In genomic region chr7:142539901-142540300, GRCh38 we compare ENCODE assay signal across 17 cellular contexts.
A peak's percentile ranks its signal among the peaks of the same experiment; 100 is the strongest.
DNase-seq lines count a peak whose midpoint lies in the region; ATAC-seq, FAIRE-seq and TF ChIP-seq lines count a peak whose summit lies in the region.
"Had no signal": no experiment of that assay in that cellular context is flagged by ENCODE, and none has a peak within 500 bp of the region (broad histone marks: within the 10 kb centered on the region; RNA-seq: fewer than 3 reads in every experiment).

No MANE protein-coding gene starts in this region.

- H2AFZ ChIP-seq in MM.1S (ENCODE audit: low read length) (no peak overlapping the region), K562 (ENCODE audit: low read depth, low read length) (no peak overlapping the region)
- H2AFZ ChIP-seq: hepatocyte had no signal

- no peaks in the 10 kb centered on the region for H3K9me2 ChIP-seq in MM.1S (replicated peaks; ENCODE audit: insufficient read depth, low read length)

- no peaks in the 10 kb centered on the region for H3K9me3 Mint-ChIP-seq in activated CD4-positive, alpha-beta T cell treated with anti-CD3 and anti-CD28 coated beads, Interleukin-2, amount 10 ng/mL, durations not matched to agents 7 days and 5 days
- H3K9me3 Mint-ChIP-seq in naive thymus-derived CD8-positive, alpha-beta T cell = no peaks in the 10 kb centered on the region
- H3K9me3 Mint-ChIP-seq: activated naive CD4-positive, alpha-beta T cell treated with anti-CD3 and anti-CD28 coated beads, Interleukin-2, amount 50 U/mL, for 72 hours; WTC11 had no signal

- no peaks in the 10 kb centered on the region for H3K9me1 ChIP-seq in K562 (ENCODE audit: control insufficient read depth, insufficient read depth, low read length)

- H4K20me1 ChIP-seq in MM.1S (ENCODE audit: insufficient read depth, low read length) (no peaks in the 10 kb centered on the region), K562 (replicated peaks; ENCODE audit: control insufficient read depth, insufficient read depth, low read length) (no peaks in the 10 kb centered on the region)

- peak overlapping the region; percentile 74 for H3K27ac Mint-ChIP-seq in activated CD4-positive, alpha-beta T cell treated with anti-CD3 and anti-CD28 coated beads, Interleukin-2, amount 10 ng/mL, durations not matched to agents 7 days and 5 days
- H3K27ac Mint-ChIP-seq in naive thymus-derived CD8-positive, alpha-beta T cell = peak overlapping the region in 8 of 10 donors; percentile 14 to 82 (median 66)
- H3K27ac Mint-ChIP-seq: WTC11 had no signal

- TF ChIP-seq EP300 in K562 (IDR thresholded peaks at IDR 0.05; ENCODE audit: low read length) = no peak

- no peak for TF ChIP-seq CTCF in MM.1S (IDR thresholded peaks at IDR 0.05; ENCODE audit: low read length)
- no peak for TF ChIP-seq CTCF in K562 (IDR thresholded peaks at IDR 0.05 in 2 of 3, conservative IDR thresholded peaks at IDR 0.05 in 1 of 3; ENCODE audit: insufficient read depth in 2 of 3, low read depth in 1 of 3, low read length in 3 of 3)

- CTCF ChIA-PET in activated CD4-positive, alpha-beta T cell treated with anti-CD3 and anti-CD28 coated beads, Interleukin-2, amount 10 ng/mL, durations not matched to agents 7 days and 5 days (lab: Charles Lee) = no interaction called here
- CTCF ChIA-PET in K562 (lab: Yijun Ruan, JAX; ENCODE audit: low intra/inter-chr PET ratio) = no interaction called here

- no peak for TF ChIP-seq POLR2A in K562 (conservative IDR thresholded peaks at IDR 0.05)

- H3K4me2 ChIP-seq in MM.1S (ENCODE audit: low read depth, low read length) (peak overlapping the region; percentile 9; the same call in 1 of the 2 replicates), K562 (ENCODE audit: insufficient read depth, low read length) (no peak overlapping the region)
- H3K4me2 ChIP-seq: hepatocyte had no signal

- no peaks in the 10 kb centered on the region for H3K27me3 ChIP-seq in MM.1S (replicated peaks; ENCODE audit: insufficient read depth, low read length)
- peaks cover 0 to 3% of the 10 kb centered on the region in 2 experiments; a peak in 3 of 5 replicates for H3K27me3 ChIP-seq in K562 (ENCODE audit: control insufficient read depth in 2 of 2, insufficient read depth in 2 of 2, low read length in 2 of 2)
- H3K27me3 ChIP-seq: hepatocyte, spleen, upper lobe of right lung had no signal

- H3F3A ChIP-seq in MM.1S (ENCODE audit: insufficient read depth, low read length) = peaks cover 12% of the 10 kb centered on the region

- no peak for TF ChIP-seq RAD21 in K562 (CRISPR knock-in tag; conservative IDR thresholded peaks at IDR 0.05 in 1 of 2, IDR thresholded peaks at IDR 0.05 in 1 of 2)

- no peak for DNase-seq in activated CD4-positive, alpha-beta T cell treated with anti-CD3 and anti-CD28 coated beads, Interleukin-2, amount 10 ng/mL, durations not matched to agents 7 days and 5 days
- no peak for DNase-seq in activated CD4-positive, alpha-beta T cell treated with anti-CD3 and anti-CD28 coated beads, Interleukin-2, amount 50 U/mL, for 1 hour
- DNase-seq in MM.1S (peak; percentile 38), K562 (ENCODE audit: extremely low read depth in 1 of 4, low spot score in 3 of 4) (no peak), COLO668 (lab: John Stamatoyannopoulos, UW; ENCODE audit: unreplicated experiment) (no peak), NCI-H69 (lab: John Stamatoyannopoulos, UW) (no peak), C1 segment of cervical spinal cord (lab: John Stamatoyannopoulos, UW) (no peak)
- no peak for DNase-seq in naive thymus-derived CD8-positive, alpha-beta T cell
- DNase-seq: effector CD4-positive, alpha-beta T cell; GDM1; NCI-H526; SIG-M5; spleen; upper lobe of right lung had no signal

- intact Hi-C loops in K562 (cut with micrococcal nuclease) = no loop called here

- H3K27me3 Mint-ChIP-seq in activated CD4-positive, alpha-beta T cell treated with anti-CD3 and anti-CD28 coated beads, Interleukin-2, amount 10 ng/mL, durations not matched to agents 7 days and 5 days = no peaks in the 10 kb centered on the region
- no peaks in the 10 kb centered on the region for H3K27me3 Mint-ChIP-seq in naive thymus-derived CD8-positive, alpha-beta T cell

- H3K4me3 Mint-ChIP-seq in activated CD4-positive, alpha-beta T cell treated with anti-CD3 and anti-CD28 coated beads, Interleukin-2, amount 10 ng/mL, durations not matched to agents 7 days and 5 days = no peak overlapping the region
- peak overlapping the region in 7 of 10 donors; percentile 5 to 60 (median 38) for H3K4me3 Mint-ChIP-seq in naive thymus-derived CD8-positive, alpha-beta T cell
- H3K4me3 Mint-ChIP-seq: WTC11 had no signal

- in situ Hi-C loops in K562 (cut with MboI) = no loop called here

- WGBS in K562 (ENCODE audit: insufficient coverage, low coverage, missing lambda C conversion rate) = 0% methylated on average over 1 of the region's 1 CpG

- H3K4me1 Mint-ChIP-seq in activated CD4-positive, alpha-beta T cell treated with anti-CD3 and anti-CD28 coated beads, Interleukin-2, amount 10 ng/mL, durations not matched to agents 7 days and 5 days = peaks cover 37% of the 10 kb centered on the region
- peaks cover 9 to 34% (median 26%) of the 10 kb centered on the region in 4 donors for H3K4me1 Mint-ChIP-seq in naive thymus-derived CD8-positive, alpha-beta T cell

- H3K36me3 ChIP-seq in MM.1S (replicated peaks; ENCODE audit: insufficient read depth, low read length) (no peaks in the 10 kb centered on the region), K562 (ENCODE audit: control insufficient read depth, insufficient read depth, low read length) (no peaks in the 10 kb centered on the region)
- H3K36me3 ChIP-seq: spleen, upper lobe of right lung had no signal

- H3K4me1 ChIP-seq in MM.1S (ENCODE audit: low read length) (peaks cover 24% of the 10 kb centered on the region), K562 (replicated peaks in 1 of 2; ENCODE audit: control insufficient read depth in 2 of 2, insufficient read depth in 2 of 2, low read length in 2 of 2) (no peaks in the 10 kb centered on the region)

- no peak for ATAC-seq in K562
- ATAC-seq in naive thymus-derived CD8-positive, alpha-beta T cell = no peak
- ATAC-seq: upper lobe of right lung, WTC11 had no signal

- H3K79me2 ChIP-seq in MM.1S (ENCODE audit: low read length) (no peaks in the 10 kb centered on the region), K562 (ENCODE audit: control insufficient read depth, insufficient read depth, low read length) (no peaks in the 10 kb centered on the region)
- H3K79me2 ChIP-seq: hepatocyte had no signal

- H3K9ac ChIP-seq in MM.1S (ENCODE audit: low read length) = no peak overlapping the region
- no peak overlapping the region for H3K9ac ChIP-seq in K562 (ENCODE audit: insufficient read depth in 1 of 2, low read depth in 2 of 2, low read length in 2 of 2)

- H3K9me3 ChIP-seq in MM.1S (replicated peaks; ENCODE audit: insufficient read depth, low read length) (no peaks in the 10 kb centered on the region), K562 (replicated peaks; ENCODE audit: control insufficient read depth, insufficient read depth, low read depth, low read length) (no peaks in the 10 kb centered on the region)
- H3K9me3 ChIP-seq: spleen, upper lobe of right lung had no signal

- H3K4me3 ChIP-seq in MM.1S (ENCODE audit: low read length) (no peak overlapping the region), K562 (no peak overlapping the region)
- H3K4me3 ChIP-seq: hepatocyte, spleen, upper lobe of right lung had no signal

- no peaks in the 10 kb centered on the region for H3K36me3 Mint-ChIP-seq in activated CD4-positive, alpha-beta T cell treated with anti-CD3 and anti-CD28 coated beads, Interleukin-2, amount 10 ng/mL, durations not matched to agents 7 days and 5 days (ENCODE audit: low read depth)
- no peaks in the 10 kb centered on the region for H3K36me3 Mint-ChIP-seq in naive thymus-derived CD8-positive, alpha-beta T cell
- H3K36me3 Mint-ChIP-seq: activated naive CD4-positive, alpha-beta T cell treated with anti-CD3 and anti-CD28 coated beads, Interleukin-2, amount 50 U/mL, for 72 hours; WTC11 had no signal

- POLR2A ChIA-PET in activated CD4-positive, alpha-beta T cell treated with anti-CD3 and anti-CD28 coated beads, Interleukin-2, amount 10 ng/mL, durations not matched to agents 7 days and 5 days (lab: Charles Lee) = no interaction called here
- POLR2A ChIA-PET in K562 (lab: Yijun Ruan, JAX) = no interaction called here
- POLR2A ChIA-PET in naive thymus-derived CD8-positive, alpha-beta T cell (lab: Charles Lee) = no interaction called here

- H3K27ac ChIP-seq in MM.1S (ENCODE audit: low read length) = no peak overlapping the region
- no peak overlapping the region for H3K27ac ChIP-seq in K562 (ENCODE audit: extremely low read depth, low read depth, low read length)
- H3K27ac ChIP-seq: hepatocyte, spleen, upper lobe of right lung had no signal

- BruUV-seq in K562 (replicated peaks; lab: Mats Ljungman, UMichigan) = no TSS peak

- FAIRE-seq in K562 (lab: Jason Lieb, UNC) = no peak

TF ChIP-seq in K562, 482 proteins besides CTCF, POLR2A, EP300 and RAD21 (continues in another document):
- TF ChIP-seq ZNF583 (CRISPR knock-in tag; IDR thresholded peaks at IDR 0.05) = no peak
- TF ChIP-seq CBX1 (IDR thresholded peaks at IDR 0.05; ENCODE audit: low read depth) = no peak
- TF ChIP-seq IFI16 (CRISPR knock-in tag; IDR thresholded peaks at IDR 0.05) = no peak
- no peak for TF ChIP-seq ZNF512 (tag; IDR thresholded peaks at IDR 0.05)
